In the genomic region with DNA sequence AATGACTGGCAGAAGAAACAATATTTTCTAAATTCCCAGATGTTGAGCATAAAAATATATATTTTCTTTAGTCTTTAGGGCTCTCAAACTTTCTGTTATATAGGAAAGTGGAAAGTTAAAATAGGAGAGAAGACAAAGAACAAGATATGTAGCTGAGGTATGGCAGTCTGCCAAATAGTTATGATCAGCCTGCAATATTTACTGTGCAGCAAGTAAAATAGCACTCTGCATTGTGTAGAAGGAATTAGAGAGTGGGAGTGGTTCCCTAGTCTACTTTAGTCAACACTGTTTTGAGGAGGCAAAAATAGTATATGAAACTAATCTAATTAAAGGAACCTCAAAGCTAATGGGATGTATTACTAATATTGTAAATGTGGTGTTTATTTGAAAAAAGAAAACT, we compare ENCODE assay signal across 18 cellular contexts.
DNase-seq lines count a peak whose midpoint lies in the region; ATAC-seq, FAIRE-seq and TF ChIP-seq lines count a peak whose summit lies in the region.
"Had no signal": no experiment of that assay in that cellular context is flagged by ENCODE, and none has a peak within 500 bp of the region (broad histone marks: within the 10 kb centered on the region; RNA-seq: fewer than 3 reads in every experiment).

No MANE protein-coding gene starts in this region.

- peaks cover 8% of the 10 kb centered on the region for H3K9me3 Mint-ChIP-seq in MCF 10A (ENCODE audit: unreplicated experiment)

- no peak overlapping the region for H2AFZ ChIP-seq in endothelial cell of umbilical vein (ENCODE audit: low read depth, low read length)

- no peak overlapping the region for H3K27ac Mint-ChIP-seq in MCF 10A (ENCODE audit: low read depth, unreplicated experiment)
- H3K27ac Mint-ChIP-seq: activated T-helper 1 cell treated with anti-CD3 and anti-CD28 coated beads, Interleukin-12 subunit alpha, Interleukin-12 subunit beta, Interleukin-2, Interleukin-4 antibody, amounts not matched to agents 30 ng/mL and 10 ng/mL and 1 ng/mL, durations not matched to agents 14 hours and 24 hours and 36 hours; natural killer cell treated with Interleukin-12 subunit alpha and Interleukin-12 subunit beta and Interleukin-15 and Interleukin-18, amount 100 ng/mL, for 72 hours; stimulated activated memory B cell treated with anti-CD40 and anti-IgM and Interleukin-4, amounts not matched to agents 10 μg/mL and 1 μg/mL and 100 μg/mL, for 72 hours had no signal

- dilution Hi-C loops in endothelial cell of umbilical vein (cut with MboI; ENCODE audit: extremely low pct_ligation_motif_present, low sequenced_read_pairs), result no loop called here

- no peak overlapping the region for H3K4me2 ChIP-seq in endothelial cell of umbilical vein (ENCODE audit: insufficient read depth, low read length)

- no peaks in the 10 kb centered on the region for H3K36me3 Mint-ChIP-seq in MCF 10A (ENCODE audit: insufficient read depth, unreplicated experiment)
- H3K36me3 Mint-ChIP-seq: natural killer cell treated with Interleukin-12 subunit alpha and Interleukin-12 subunit beta and Interleukin-15 and Interleukin-18, amount 100 ng/mL, for 72 hours had no signal

- H3K4me1 Mint-ChIP-seq in MCF 10A (ENCODE audit: insufficient read depth, unreplicated experiment), result peaks cover 5% of the 10 kb centered on the region

- TF ChIP-seq POLR2A in breast epithelium (IDR thresholded peaks at IDR 0.05), result no peak
- TF ChIP-seq POLR2A in endothelial cell of umbilical vein (IDR thresholded peaks at IDR 0.05; ENCODE audit: low read depth, low read length), result no peak
- TF ChIP-seq POLR2A in lower leg skin (IDR thresholded peaks at IDR 0.05), result no peak

- intact Hi-C loops in MCF 10A (cut with micrococcal nuclease) (no loop called here), breast epithelium (cut with DNase I; ENCODE audit: low total_unique reads) (no loop called here), endothelial cell of umbilical vein (cut with micrococcal nuclease) (no loop called here), lower leg skin (cut with DNase I; ENCODE audit: low total_unique reads) (no loop called here)

- H3K9me3 ChIP-seq in breast epithelium (no peaks in the 10 kb centered on the region), endothelial cell of umbilical vein (replicated peaks; ENCODE audit: control insufficient read depth, insufficient read depth, low read length) (no peaks in the 10 kb centered on the region)
- H3K9me3 ChIP-seq: body of pancreas had no signal

- H3K27ac ChIP-seq in breast epithelium (no peak overlapping the region), endothelial cell of umbilical vein (ENCODE audit: insufficient read depth, low read depth, low read length) (no peak overlapping the region)
- H3K27ac ChIP-seq: body of pancreas had no signal

- DNase-seq in MCF 10A (ENCODE audit: unreplicated experiment), result peak; percentile 35
- DNase-seq in breast epithelium (ENCODE audit: low spot score in 2 of 2), result no peak
- DNase-seq in NCI-H748 treated with DMSO at 0.1 percent for 48 hours (lab: John Stamatoyannopoulos, UW), result peak; percentile 76
- DNase-seq in endothelial cell of umbilical vein (ENCODE audit: low read depth, low spot score), result peak; percentile 16
- no peak for DNase-seq in lower leg skin (ENCODE audit: low spot score in 2 of 2)
- no peak for DNase-seq in NCI-H2107 treated with DMSO at 0.1 percent for 48 hours (lab: John Stamatoyannopoulos, UW; ENCODE audit: unreplicated experiment)
- no peak for DNase-seq in omental fat pad (ENCODE audit: low spot score)
- DNase-seq in medulla oblongata (ENCODE audit: extremely low spot score), result no peak
- DNase-seq: activated CD4-positive, alpha-beta T cell treated with anti-CD3 and anti-CD28 coated beads, Interleukin-2, amount 50 U/mL, for 1 hour; body of pancreas; left colon; right cardiac atrium; stimulated activated CD4-positive, alpha-beta T cell treated with anti-CD3 and anti-CD28 coated beads, Interleukin-4, amount 100 ng/mL, for 4 hours; T-helper 9 cell had no signal

- no peak overlapping the region for H3K4me3 ChIP-seq in breast epithelium
- H3K4me3 ChIP-seq in endothelial cell of umbilical vein (replicated peaks in 1 of 3; ENCODE audit: insufficient read depth in 1 of 3, low read depth in 1 of 3, low read length in 3 of 3), result no peak overlapping the region
- H3K4me3 ChIP-seq in lower leg skin (ENCODE audit: low read depth, poor library complexity, severe bottlenecking), result no peak overlapping the region
- H3K4me3 ChIP-seq: body of pancreas had no signal

- CTCF ChIA-PET in MCF 10A (lab: Yijun Ruan, JAX), result interaction anchor here (0.6 kb wide), 2 partner anchors 574 to 1911 kb away, joined by 3 to 4 read pairs; no protein-coding TSS in a partner anchor
- CTCF ChIA-PET in endothelial cell of umbilical vein (lab: Charles Lee), result no interaction called here

- FAIRE-seq in endothelial cell of umbilical vein (lab: Jason Lieb, UNC), result no peak
- FAIRE-seq: D721Med had no signal

- no peak overlapping the region for H3K4me3 Mint-ChIP-seq in MCF 10A (ENCODE audit: unreplicated experiment)
- H3K4me3 Mint-ChIP-seq: activated T-helper 1 cell treated with anti-CD3 and anti-CD28 coated beads, Interleukin-12 subunit alpha, Interleukin-12 subunit beta, Interleukin-2, Interleukin-4 antibody, amounts not matched to agents 30 ng/mL and 10 ng/mL and 1 ng/mL, durations not matched to agents 14 hours and 24 hours and 36 hours; natural killer cell treated with Interleukin-12 subunit alpha and Interleukin-12 subunit beta and Interleukin-15 and Interleukin-18, amount 100 ng/mL, for 72 hours; stimulated activated memory B cell treated with anti-CD40 and anti-IgM and Interleukin-4, amounts not matched to agents 10 μg/mL and 1 μg/mL and 100 μg/mL, for 72 hours had no signal

- no TSS peak for BruUV-seq in MCF 10A (replicated peaks; lab: Mats Ljungman, UMichigan)
- no TSS peak for BruUV-seq in endothelial cell of umbilical vein (replicated peaks; lab: Mats Ljungman, UMichigan)

- POLR2A ChIA-PET in MCF 10A (lab: Yijun Ruan, JAX) (interaction anchor here (0.9 kb wide), 1 partner anchor 980 kb away, joined by 3 read pairs; no protein-coding TSS in a partner anchor), endothelial cell of umbilical vein (lab: Charles Lee) (no interaction called here)

- no peaks in the 10 kb centered on the region for H3K9me1 ChIP-seq in endothelial cell of umbilical vein (replicated peaks; ENCODE audit: control insufficient read depth, extremely low read depth, insufficient read depth, low read length)

- H3K4me1 ChIP-seq in breast epithelium (no peaks in the 10 kb centered on the region), endothelial cell of umbilical vein (ENCODE audit: control insufficient read depth, extremely low read depth, insufficient read depth, low read length) (no peaks in the 10 kb centered on the region)
- H3K4me1 ChIP-seq: body of pancreas had no signal

- no peak overlapping the region for H3K9ac ChIP-seq in endothelial cell of umbilical vein (replicated peaks; ENCODE audit: extremely low read depth, insufficient read depth, low read length)

- H3K27me3 ChIP-seq in breast epithelium (no peaks in the 10 kb centered on the region), endothelial cell of umbilical vein (ENCODE audit: control insufficient read depth in 2 of 2, insufficient read depth in 2 of 2, low read length in 2 of 2) (no peaks in the 10 kb centered on the region)
- H3K27me3 ChIP-seq: body of pancreas had no signal

- TF ChIP-seq CTCF in MCF 10A (IDR thresholded peaks at IDR 0.05; ENCODE audit: unreplicated experiment) (no peak), breast epithelium (IDR thresholded peaks at IDR 0.05) (no peak), endothelial cell of umbilical vein (IDR thresholded peaks at IDR 0.05; ENCODE audit: extremely low read depth in 1 of 2, insufficient read depth in 1 of 2, low read depth in 1 of 2, low read length in 2 of 2) (no peak), lower leg skin (IDR thresholded peaks at IDR 0.05) (no peak), omental fat pad (IDR thresholded peaks at IDR 0.05) (no peak)

- ATAC-seq in omental fat pad (ENCODE audit: low FRiP score), result no peak
- ATAC-seq: body of pancreas; left colon; natural killer cell treated with Interleukin-12 subunit alpha and Interleukin-12 subunit beta and Interleukin-15 and Interleukin-18, amount 100 ng/mL, for 72 hours; right cardiac atrium; stimulated activated memory B cell treated with anti-CD40 and anti-IgM and Interleukin-4, amounts not matched to agents 10 μg/mL and 1 μg/mL and 100 μg/mL, for 72 hours had no signal

- no peaks in the 10 kb centered on the region for H3K27me3 Mint-ChIP-seq in MCF 10A (ENCODE audit: insufficient read depth, unreplicated experiment)
- H3K27me3 Mint-ChIP-seq: natural killer cell treated with Interleukin-12 subunit alpha and Interleukin-12 subunit beta and Interleukin-15 and Interleukin-18, amount 100 ng/mL, for 72 hours; stimulated activated memory B cell treated with anti-CD40 and anti-IgM and Interleukin-4, amounts not matched to agents 10 μg/mL and 1 μg/mL and 100 μg/mL, for 72 hours had no signal

- H4K20me1 ChIP-seq in endothelial cell of umbilical vein (replicated peaks; ENCODE audit: control insufficient read depth, extremely low read depth, insufficient read depth, low read length), result no peaks in the 10 kb centered on the region

- no peaks in the 10 kb centered on the region for H3K79me2 ChIP-seq in endothelial cell of umbilical vein (ENCODE audit: control insufficient read depth, insufficient read depth, low read length)

- H3K36me3 ChIP-seq in breast epithelium, result no peaks in the 10 kb centered on the region
- no peaks in the 10 kb centered on the region for H3K36me3 ChIP-seq in endothelial cell of umbilical vein (ENCODE audit: control insufficient read depth in 2 of 2, extremely low read depth in 1 of 2, insufficient read depth in 2 of 2, low read length in 2 of 2)

TF ChIP-seq in endothelial cell of umbilical vein, 7 proteins besides CTCF, POLR2A, EP300 and RAD21:
- no peak for TF ChIP-seq JUN (IDR thresholded peaks at IDR 0.05; ENCODE audit: borderline replicate concordance, insufficient read depth, insufficient read length, low read depth)

Comparison
In these comparisons a context has a peak if more than half of its experiments do, and no peak if none do; other contexts are left out.
1. DNase-seq: peak in MCF 10A (single experiment), NCI-H748 treated with DMSO at 0.1 percent for 48 hours (single experiment) and endothelial cell of umbilical vein (single experiment); none in breast epithelium (0 of 2), lower leg skin (0 of 2), NCI-H2107 treated with DMSO at 0.1 percent for 48 hours (single experiment), omental fat pad (single experiment) and medulla oblongata (single experiment).